ENCODE assay signal across 1 cellular context in genomic region chr19:13143135-13143534, GRCh38.
TF ChIP-seq lines count a peak whose summit lies in the region.

No MANE protein-coding gene starts in this region.

TF ChIP-seq in GM23338, 12 proteins besides CTCF, POLR2A, EP300 and RAD21 (continued from another document):
- no peak for TF ChIP-seq ZNF462 (CRISPR knock-in tag; IDR thresholded peaks at IDR 0.05)
- TF ChIP-seq REST (IDR thresholded peaks at IDR 0.05; ENCODE audit: unreplicated experiment) = no peak
- no peak for TF ChIP-seq CREB1 (CRISPR knock-in tag; IDR thresholded peaks at IDR 0.05; ENCODE audit: low read depth)
- TF ChIP-seq STAT1 (IDR thresholded peaks at IDR 0.05; ENCODE audit: unreplicated experiment) = no peak
- no peak for TF ChIP-seq POLR2AphosphoS5 (IDR thresholded peaks at IDR 0.05; ENCODE audit: low read depth)
- TF ChIP-seq EZH2 (IDR thresholded peaks at IDR 0.05; ENCODE audit: low read depth, unreplicated experiment) = no peak
- no peak for TF ChIP-seq NANOG (IDR thresholded peaks at IDR 0.05; ENCODE audit: borderline replicate concordance)
- no peak for TF ChIP-seq ZNF331 (CRISPR knock-in tag; IDR thresholded peaks at IDR 0.05; ENCODE audit: low read depth)
- no peak for TF ChIP-seq ETS1 (IDR thresholded peaks at IDR 0.05)
- no peak for TF ChIP-seq JUNB (IDR thresholded peaks at IDR 0.05; ENCODE audit: unreplicated experiment)
